9 cellular contexts compared by ENCODE assay signal in genomic region chr10:62614389-62615157, GRCh38.
A peak's percentile ranks its signal among the peaks of the same experiment; 100 is the strongest.
DNase-seq lines count a peak whose midpoint lies in the region; ATAC-seq and TF ChIP-seq lines count a peak whose summit lies in the region.
"Had no signal": no experiment of that assay in that cellular context is flagged by ENCODE, and none has a peak within 500 bp of the region (broad histone marks: within the 10 kb centered on the region; RNA-seq: fewer than 3 reads in every experiment).

No MANE protein-coding gene starts in this region.

- intact Hi-C loops in Panc1 (cut with micrococcal nuclease; ENCODE audit: unreplicated experiment) (no loop called here), aorta (cut with DNase I) (no loop called here)

- in situ Hi-C loops in GM23248 (cut with MboI) (loop anchor here (10.0 kb wide), 2 partner anchors 190 to 470 kb away; partner anchors contain the start of gene ADO), Panc1 (cut with HindIII; ENCODE audit: low pct_unique_long_range_greater_than_20kb, low sequenced_read_pairs) (no loop called here)

- H3K36me3 ChIP-seq in GM23248 (ENCODE audit: low read depth) (no peaks in the 10 kb centered on the region), Panc1 (ENCODE audit: control insufficient read depth, insufficient read depth, low read length) (no peaks in the 10 kb centered on the region), aorta (ENCODE audit: control insufficient read depth in 1 of 2, insufficient read depth in 2 of 2, low read length in 1 of 2) (no peaks in the 10 kb centered on the region)

- peak overlapping the region; percentile 35 for H2AFZ ChIP-seq in GM23248

- no peak for TF ChIP-seq CTCF in Panc1 (IDR thresholded peaks at IDR 0.05)

- CTCF ChIA-PET in Panc1 (lab: Charles Lee): no interaction called here

- H3K27me3 ChIP-seq in GM23248 (replicated peaks; ENCODE audit: insufficient read depth) (no peaks in the 10 kb centered on the region), Panc1 (ENCODE audit: control insufficient read depth, insufficient read depth, low read length) (no peaks in the 10 kb centered on the region), aorta (ENCODE audit: control insufficient read depth in 1 of 2, insufficient read depth in 2 of 2, low read length in 1 of 2) (no peaks in the 10 kb centered on the region)

- H3K4me3 ChIP-seq in GM23248 (no peak overlapping the region), Panc1 (ENCODE audit: low read depth in 2 of 2, low read length in 2 of 2) (no peak overlapping the region), aorta (ENCODE audit: low read length in 2 of 2) (no peak overlapping the region)

- ATAC-seq in GM18499 (IDR thresholded peaks at IDR 0.05; ENCODE audit: insufficient read depth, unreplicated experiment): peak; percentile 64
- ATAC-seq in Panc1: peak; percentile 81
- no peak for ATAC-seq in aorta (ENCODE audit: low FRiP score)
- ATAC-seq: naive thymus-derived CD4-positive, alpha-beta T cell had no signal

- H3K4me2 ChIP-seq in GM23248 (ENCODE audit: unreplicated experiment): peak overlapping the region; percentile 2

- H3K9me3 ChIP-seq in GM23248 (ENCODE audit: low read depth) (no peaks in the 10 kb centered on the region), Panc1 (ENCODE audit: control insufficient read depth, insufficient read depth, low read depth, low read length) (no peaks in the 10 kb centered on the region; the same call in 1 of the 2 replicates), aorta (ENCODE audit: control insufficient read depth, low read length) (no peaks in the 10 kb centered on the region)

- POLR2A ChIA-PET in Panc1 (lab: Charles Lee): interaction anchor here (0.6 kb wide), 1 partner anchor 85 kb away, joined by 7 read pairs; no protein-coding TSS in a partner anchor

- H4K20me1 ChIP-seq in GM23248 (ENCODE audit: insufficient read depth): no peaks in the 10 kb centered on the region

- no peaks in the 10 kb centered on the region for H3K9me2 ChIP-seq in GM23248 (ENCODE audit: insufficient read depth)

- H3K4me1 ChIP-seq in GM23248 (ENCODE audit: insufficient read depth): peaks cover 25% of the 10 kb centered on the region
- no peaks in the 10 kb centered on the region for H3K4me1 ChIP-seq in Panc1 (ENCODE audit: control insufficient read depth, insufficient read depth, low read length)
- no peaks in the 10 kb centered on the region for H3K4me1 ChIP-seq in aorta (ENCODE audit: control insufficient read depth in 1 of 2, insufficient read depth in 2 of 2, low read length in 2 of 2)

- no peaks in the 10 kb centered on the region for H3K79me2 ChIP-seq in GM23248 (ENCODE audit: insufficient read depth)

- BruUV-seq in Panc1 (replicated peaks; lab: Mats Ljungman, UMichigan): no TSS peak

- WGBS in GM23248 (ENCODE audit: low coverage in 1 of 2, low lambda C conversion rate in 2 of 2, missing lambda C conversion rate in 2 of 2), 2 experiments: 55 to 61% methylated on average over 11 of the region's 11 CpGs
- WGBS in aorta, 2 donors: 82 to 84% methylated on average over 11 of the region's 11 CpGs

- DNase-seq in GM23248: peak; percentile 91
- DNase-seq in Panc1 (ENCODE audit: low read depth, low spot score): no peak
- peak; percentile 62 for DNase-seq in islet precursor cell
- DNase-seq in NCI-H345 (lab: John Stamatoyannopoulos, UW): no peak
- DNase-seq in aorta: no peak
- DNase-seq in NCI-H187 (lab: John Stamatoyannopoulos, UW): no peak
- no peak for DNase-seq in midbrain (lab: John Stamatoyannopoulos, UW)

- H3K27ac ChIP-seq in GM23248: peak overlapping the region; percentile 20; the same call in 1 of the 2 replicates
- H3K27ac ChIP-seq in Panc1 (ENCODE audit: low read length): no peak overlapping the region
- no peak overlapping the region for H3K27ac ChIP-seq in aorta (ENCODE audit: low read depth in 1 of 2, low read length in 2 of 2)

- H3F3A ChIP-seq in GM23248 (ENCODE audit: insufficient read depth): peaks cover 12% of the 10 kb centered on the region

- no peak overlapping the region for H3K9ac ChIP-seq in GM23248

Comparison
In these comparisons a context has a peak if more than half of its experiments do, and no peak if none do; other contexts are left out.
1. DNase-seq: peak in GM23248 (single experiment) and islet precursor cell (single experiment); none in Panc1 (single experiment), NCI-H345 (single experiment), aorta (0 of 2), NCI-H187 (0 of 2) and midbrain (single experiment).